Comparison of ENCODE assay signal across 31 cellular contexts in genomic region chr2:172160839-172161238, GRCh38. TPM values are rescaled to one million over a fixed set of nuclear protein-coding genes. Genes with fewer than 3 reads are reported as not detected.
"Had no signal": no experiment of that assay in that cellular context is flagged by ENCODE, and none has a peak within 500 bp of the region (broad histone marks: within the 10 kb centered on the region; RNA-seq: fewer than 3 reads in every experiment).

No MANE protein-coding gene starts in this region.

- H3K4me3 Mint-ChIP-seq: stimulated activated effector memory CD8-positive, alpha-beta T cell treated with anti-CD3 and anti-CD28 coated beads, Interleukin-12 subunit alpha, Interleukin-12 subunit beta, amount 100 ng/mL, for 72 hours; stimulated activated memory B cell treated with anti-CD40 and anti-IgM and Interleukin-4, amounts not matched to agents 10 μg/mL and 1 μg/mL and 100 μg/mL, for 72 hours; stimulated activated naive B cell treated with anti-CD40 and anti-IgM and Interleukin-4, amounts not matched to agents 10 μg/mL and 1 μg/mL and 100 μg/mL, for 72 hours; stimulated activated naive CD8-positive, alpha-beta T cell treated with anti-CD3 and anti-CD28 coated beads, Interleukin-15, amount 100 ng/mL, for 72 hours; stimulated activated naive CD8-positive, alpha-beta T cell treated with anti-CD3 and anti-CD28 coated beads, Interleukin-15, Interleukin-2, amounts not matched to agents 100 ng/mL and 50 ng/mL, for 24 hours; type B pancreatic cell had no signal

- DNase-seq: stimulated activated CD4-positive, alpha-beta T cell treated with anti-CD3 and anti-CD28 coated beads, Interleukin-2, amount 100 ng/mL, for 48 hours; stimulated activated CD4-positive, alpha-beta T cell treated with anti-CD3 and anti-CD28 coated beads, Interleukin-4, amount 100 ng/mL, for 1 hour; stimulated activated CD4-positive, alpha-beta T cell treated with anti-CD3 and anti-CD28 coated beads, Interleukin-4, amount 100 ng/mL, for 24 hours; stimulated activated CD4-positive, alpha-beta T cell treated with anti-CD3 and anti-CD28 coated beads, Interleukin-4, amount 100 ng/mL, for 4 hours; stimulated activated CD8-positive, alpha-beta memory T cell treated with anti-CD3 and anti-CD28 coated beads, Interleukin-4, amount 100 ng/mL, for 48 hours; stimulated activated naive B cell treated with anti-CD40 and anti-IgM and Interleukin-4, amounts not matched to agents 10 μg/mL and 1 μg/mL and 100 μg/mL, for 72 hours; stimulated activated naive CD4-positive, alpha-beta T cell; stimulated activated naive CD4-positive, alpha-beta T cell treated with Interleukin-2 at 50 U/mL for 16 hours; stimulated activated naive CD8-positive, alpha-beta T cell treated with anti-CD3 and anti-CD28 coated beads, Interleukin-15, amount 100 ng/mL, for 72 hours; stimulated activated naive CD8-positive, alpha-beta T cell treated with anti-CD3 and anti-CD28 coated beads, Interleukin-15, Interleukin-2, amounts not matched to agents 100 U/mL and 50 U/mL, for 24 hours; stomach; substantia nigra; testis; thyroid gland; tibial artery; transverse colon; trophoblast cell; upper lobe of right lung; uterus had no signal

- H3K4me3 ChIP-seq: stomach, suprapubic skin, testis, thoracic aorta, thyroid gland, tibial artery, tibial nerve, transverse colon, upper lobe of left lung, upper lobe of right lung, uterus, vagina had no signal

- H3K9me3 Mint-ChIP-seq: stimulated activated effector memory CD8-positive, alpha-beta T cell treated with anti-CD3 and anti-CD28 coated beads, Interleukin-12 subunit alpha, Interleukin-12 subunit beta, amount 100 ng/mL, for 72 hours; stimulated activated memory B cell treated with anti-CD40 and anti-IgM and Interleukin-4, amounts not matched to agents 10 μg/mL and 1 μg/mL and 100 μg/mL, for 72 hours; stimulated activated naive CD8-positive, alpha-beta T cell treated with anti-CD3 and anti-CD28 coated beads, Interleukin-15, amount 100 ng/mL, for 72 hours; stimulated activated naive CD8-positive, alpha-beta T cell treated with anti-CD3 and anti-CD28 coated beads, Interleukin-15, Interleukin-2, amounts not matched to agents 100 ng/mL and 50 ng/mL, for 24 hours; type B pancreatic cell had no signal

- H3K36me3 Mint-ChIP-seq: stimulated activated effector memory CD8-positive, alpha-beta T cell treated with anti-CD3 and anti-CD28 coated beads, Interleukin-12 subunit alpha, Interleukin-12 subunit beta, amount 100 ng/mL, for 72 hours; stimulated activated memory B cell treated with anti-CD40 and anti-IgM and Interleukin-4, amounts not matched to agents 10 μg/mL and 1 μg/mL and 100 μg/mL, for 72 hours; stimulated activated naive B cell treated with anti-CD40 and anti-IgM and Interleukin-4, amounts not matched to agents 10 μg/mL and 1 μg/mL and 100 μg/mL, for 72 hours; type B pancreatic cell had no signal

- H3K4me1 Mint-ChIP-seq: stimulated activated effector memory CD8-positive, alpha-beta T cell treated with anti-CD3 and anti-CD28 coated beads, Interleukin-12 subunit alpha, Interleukin-12 subunit beta, amount 100 ng/mL, for 72 hours; stimulated activated memory B cell treated with anti-CD40 and anti-IgM and Interleukin-4, amounts not matched to agents 10 μg/mL and 1 μg/mL and 100 μg/mL, for 72 hours; stimulated activated naive B cell treated with anti-CD40 and anti-IgM and Interleukin-4, amounts not matched to agents 10 μg/mL and 1 μg/mL and 100 μg/mL, for 72 hours; stimulated activated naive CD8-positive, alpha-beta T cell treated with anti-CD3 and anti-CD28 coated beads, Interleukin-15, amount 100 ng/mL, for 72 hours had no signal

- H3K36me3 ChIP-seq: stomach, suprapubic skin, thoracic aorta, thyroid gland, tibial artery, tibial nerve, transverse colon, upper lobe of left lung, upper lobe of right lung, uterus, vagina had no signal

- ATAC-seq: stimulated activated effector memory CD8-positive, alpha-beta T cell treated with anti-CD3 and anti-CD28 coated beads, Interleukin-12 subunit alpha, Interleukin-12 subunit beta, amount 100 ng/mL, for 72 hours; stimulated activated memory B cell treated with anti-CD40 and anti-IgM and Interleukin-4, amounts not matched to agents 10 μg/mL and 1 μg/mL and 100 μg/mL, for 72 hours; stimulated activated naive B cell treated with anti-CD40 and anti-IgM and Interleukin-4, amounts not matched to agents 10 μg/mL and 1 μg/mL and 100 μg/mL, for 72 hours; stimulated activated naive CD8-positive, alpha-beta T cell treated with anti-CD3 and anti-CD28 coated beads, Interleukin-15, amount 100 ng/mL, for 72 hours; stimulated activated naive CD8-positive, alpha-beta T cell treated with anti-CD3 and anti-CD28 coated beads, Interleukin-15, Interleukin-2, amounts not matched to agents 100 U/mL and 50 U/mL, for 24 hours had no signal

- H3K9me3 ChIP-seq: suprapubic skin, testis, thyroid gland, upper lobe of right lung, uterus, vagina had no signal

- H3K27me3 ChIP-seq: testis, thyroid gland, upper lobe of left lung, upper lobe of right lung, uterus, vagina had no signal

- H3K27ac ChIP-seq: stomach, suprapubic skin, testis, thoracic aorta, thyroid gland, tibial artery, tibial nerve, transverse colon, upper lobe of left lung, upper lobe of right lung, uterus, vagina had no signal

- H3K27ac Mint-ChIP-seq: stimulated activated effector memory CD8-positive, alpha-beta T cell treated with anti-CD3 and anti-CD28 coated beads, Interleukin-12 subunit alpha, Interleukin-12 subunit beta, amount 100 ng/mL, for 72 hours; stimulated activated memory B cell treated with anti-CD40 and anti-IgM and Interleukin-4, amounts not matched to agents 10 μg/mL and 1 μg/mL and 100 μg/mL, for 72 hours; stimulated activated naive B cell treated with anti-CD40 and anti-IgM and Interleukin-4, amounts not matched to agents 10 μg/mL and 1 μg/mL and 100 μg/mL, for 72 hours; stimulated activated naive CD8-positive, alpha-beta T cell treated with anti-CD3 and anti-CD28 coated beads, Interleukin-15, amount 100 ng/mL, for 72 hours; stimulated activated naive CD8-positive, alpha-beta T cell treated with anti-CD3 and anti-CD28 coated beads, Interleukin-15, Interleukin-2, amounts not matched to agents 100 ng/mL and 50 ng/mL, for 24 hours; type B pancreatic cell had no signal

- H3K4me1 ChIP-seq: stomach, suprapubic skin, testis, thyroid gland, tibial artery, tibial nerve, transverse colon, upper lobe of left lung, upper lobe of right lung, uterus, vagina had no signal

RNA-seq across cellular contexts. Expression of gene DLX2, which starts 58.1 kb away (rescaled TPM):
- total RNA-seq: stomach, subcutaneous adipose tissue, tibial nerve, upper lobe of left lung, upper lobe of right lung, ureter, urinary bladder, uterus, vagina had no signal
